ENCODE assay signal across 19 cellular contexts in genomic region chr1:48810740-48811139, GRCh38. TPM values are rescaled to one million over a fixed set of nuclear protein-coding genes. Genes with fewer than 3 reads are reported as not detected.
DNase-seq lines count a peak whose midpoint lies in the region; ATAC-seq and TF ChIP-seq lines count a peak whose summit lies in the region.
"Had no signal": no experiment of that assay in that cellular context is flagged by ENCODE, and none has a peak within 500 bp of the region (broad histone marks: within the 10 kb centered on the region; RNA-seq: fewer than 3 reads in every experiment).

No MANE protein-coding gene starts in this region.

- H3K36me3 Mint-ChIP-seq in progenitor cell of endocrine pancreas (ENCODE audit: insufficient read depth): no peaks in the 10 kb centered on the region
- H3K36me3 Mint-ChIP-seq: CD4-positive, alpha-beta memory T cell had no signal

- TF ChIP-seq CTCF in dorsolateral prefrontal cortex (IDR thresholded peaks at IDR 0.05 in 54 of 56, conservative IDR thresholded peaks at IDR 0.05 in 2 of 56; ENCODE audit: low read depth in 1 of 56, partially characterized antibody in 56 of 56): no peak
- no peak for TF ChIP-seq CTCF in progenitor cell of endocrine pancreas (IDR thresholded peaks at IDR 0.05; ENCODE audit: unreplicated experiment)

- no peaks in the 10 kb centered on the region for H3K9me3 Mint-ChIP-seq in progenitor cell of endocrine pancreas (ENCODE audit: low read depth)

- no peak overlapping the region for H3K27ac Mint-ChIP-seq in progenitor cell of endocrine pancreas
- H3K27ac Mint-ChIP-seq: CD4-positive, alpha-beta memory T cell had no signal

- H3K27me3 ChIP-seq in dorsolateral prefrontal cortex: no peaks in the 10 kb centered on the region
- H3K27me3 ChIP-seq: BE2C had no signal

- peak; percentile 9 for DNase-seq in DMS53 treated with DMSO at 0.1 percent for 48 hours (lab: John Stamatoyannopoulos, UW; ENCODE audit: unreplicated experiment)
- DNase-seq in NCI-H2171 treated with DMSO at 0.1 percent for 48 hours (lab: John Stamatoyannopoulos, UW): peak; percentile 90
- peak; percentile 91 for DNase-seq in fibroblast of gingiva (ENCODE audit: low read depth)
- DNase-seq in mucosa of gallbladder (ENCODE audit: low spot score): peak; percentile 50
- no peak for DNase-seq in dorsolateral prefrontal cortex
- DNase-seq in NCI-H748 (lab: John Stamatoyannopoulos, UW; ENCODE audit: unreplicated experiment): no peak
- no peak for DNase-seq in progenitor cell of endocrine pancreas (ENCODE audit: low spot score, unreplicated experiment)
- DNase-seq: BE2C; CD4-positive, alpha-beta memory T cell; DND-41; GM23248; HCEC 1CT; KG1; NCI-H1048; NCI-H1436 treated with DMSO at 0.1 percent for 48 hours; SHP77 treated with DMSO at 0.1 percent for 48 hours; T-helper 2 cell had no signal

- peaks cover 4% of the 10 kb centered on the region for H3K27me3 Mint-ChIP-seq in progenitor cell of endocrine pancreas
- H3K27me3 Mint-ChIP-seq: CD4-positive, alpha-beta memory T cell had no signal

- no peak overlapping the region for H3K4me3 Mint-ChIP-seq in progenitor cell of endocrine pancreas (ENCODE audit: low read depth)
- H3K4me3 Mint-ChIP-seq: CD4-positive, alpha-beta memory T cell had no signal

- no peak for ATAC-seq in GM19324 (IDR thresholded peaks at IDR 0.05; ENCODE audit: low FRiP score, unreplicated experiment)

- H3K4me1 Mint-ChIP-seq in progenitor cell of endocrine pancreas (ENCODE audit: low read depth): no peaks in the 10 kb centered on the region
- H3K4me1 Mint-ChIP-seq: CD4-positive, alpha-beta memory T cell had no signal

- H3K4me3 ChIP-seq in dorsolateral prefrontal cortex: no peak overlapping the region
- H3K4me3 ChIP-seq: GM23248 had no signal

- no peak overlapping the region for H3K27ac ChIP-seq in dorsolateral prefrontal cortex
- H3K27ac ChIP-seq: GM23248 had no signal

- intact Hi-C loops in dorsolateral prefrontal cortex (cut with DNase I): loop anchor here in 1 of 2 donors (10.0 kb wide), 1 partner anchor 236 kb away; no protein-coding TSS in a partner anchor

RNA-seq across cellular contexts. Expression of gene BEND5, which starts 34.0 kb away (rescaled TPM):
- total RNA-seq in mucosa of gallbladder (17.5 TPM), dorsolateral prefrontal cortex (10 to 100 TPM; 12.5 to 53.8 (median 28.3) TPM), progenitor cell of endocrine pancreas (14.5 and 23.9 TPM in 2 replicates)
- total RNA-seq: GM23248, NCI-H460 had no signal

Comparison
In these comparisons a context has a peak if more than half of its experiments do, and no peak if none do; other contexts are left out.
1. DNase-seq: peak in DMS53 treated with DMSO at 0.1 percent for 48 hours (single experiment), NCI-H2171 treated with DMSO at 0.1 percent for 48 hours (single experiment), fibroblast of gingiva (single experiment) and mucosa of gallbladder (single experiment); none in dorsolateral prefrontal cortex (0 of 10), NCI-H748 (single experiment) and progenitor cell of endocrine pancreas (single experiment).